Comparison of ENCODE assay signal across 8 cellular contexts in genomic region chr11:18632841-18633240, GRCh38. TPM values are rescaled to one million over a fixed set of nuclear protein-coding genes. Genes with fewer than 3 reads are reported as not detected.
DNase-seq lines count a peak whose midpoint lies in the region; ATAC-seq and TF ChIP-seq lines count a peak whose summit lies in the region.

No MANE protein-coding gene starts in this region.

- H3K4me1 ChIP-seq in ES-I3 (ENCODE audit: insufficient read depth, low read length) (no peaks in the 10 kb centered on the region), PC-3 (ENCODE audit: insufficient read depth, low read length) (peaks cover 10% of the 10 kb centered on the region), endodermal cell (ENCODE audit: control insufficient read depth, insufficient read depth, low read length) (no peaks in the 10 kb centered on the region)

- WGBS in endodermal cell (ENCODE audit: insufficient coverage in 1 of 2, insufficient read length in 1 of 2), 2 experiments, result 7 to 11% methylated on average over 1 of the region's 2 CpGs

- H3K36me3 Mint-ChIP-seq in endodermal cell (ENCODE audit: low read depth) (no peaks in the 10 kb centered on the region), progenitor cell of endocrine pancreas (ENCODE audit: insufficient read depth) (no peaks in the 10 kb centered on the region)

- H3K9me2 ChIP-seq in PC-3 (replicated peaks; ENCODE audit: low read length), result no peaks in the 10 kb centered on the region

- H3K4me3 ChIP-seq in PC-3 (ENCODE audit: low read length), result peak overlapping the region; percentile 86
- H3K4me3 ChIP-seq in endodermal cell (ENCODE audit: low read length), result peak overlapping the region; percentile 96

- TF ChIP-seq CTCF in PC-3 (conservative IDR thresholded peaks at IDR 0.05; ENCODE audit: low read depth, low read length) (no peak), endodermal cell (conservative IDR thresholded peaks at IDR 0.05) (no peak), progenitor cell of endocrine pancreas (IDR thresholded peaks at IDR 0.05; ENCODE audit: unreplicated experiment) (no peak), GM13977 (IDR thresholded peaks at IDR 0.05; ENCODE audit: extremely low read depth, insufficient read depth, missing control alignments) (no peak)

- H3F3A ChIP-seq in PC-3 (ENCODE audit: low read length, unreplicated experiment), result no peaks in the 10 kb centered on the region

- H3K4me2 ChIP-seq in PC-3 (ENCODE audit: low read length), result peak overlapping the region; percentile 97

- H3K27ac Mint-ChIP-seq in endodermal cell (no peak overlapping the region), progenitor cell of endocrine pancreas (no peak overlapping the region)

- H3K27me3 Mint-ChIP-seq in endodermal cell (ENCODE audit: insufficient read depth) (peaks cover 8% of the 10 kb centered on the region), progenitor cell of endocrine pancreas (peaks cover 13% of the 10 kb centered on the region)

- H3K4me1 Mint-ChIP-seq in endodermal cell (peaks cover 4% of the 10 kb centered on the region), progenitor cell of endocrine pancreas (ENCODE audit: low read depth) (peaks cover 16% of the 10 kb centered on the region)

- H3K9ac ChIP-seq in ES-I3 (ENCODE audit: low read depth, low read length) (peak overlapping the region; percentile 89; the same call in 1 of the 2 replicates), PC-3 (ENCODE audit: low read length) (peak overlapping the region; percentile 88; the same call in 1 of the 2 replicates), endodermal cell (ENCODE audit: extremely low read depth, low read length, poor library complexity, severe bottlenecking) (peak overlapping the region; percentile 83)

- peak overlapping the region; percentile 97 for H3K4me3 Mint-ChIP-seq in endodermal cell
- peak overlapping the region; percentile 98 for H3K4me3 Mint-ChIP-seq in progenitor cell of endocrine pancreas (ENCODE audit: low read depth)

- H3K27me3 ChIP-seq in PC-3 (ENCODE audit: low read length) (no peaks in the 10 kb centered on the region), endodermal cell (ENCODE audit: control insufficient read depth, insufficient read depth, low read length, poor library complexity, severe bottlenecking) (peaks cover 12% of the 10 kb centered on the region)

- in situ Hi-C loops in GM13977 (cut with MboI; ENCODE audit: low pct_unique_long_range_greater_than_20kb, low sequenced_read_pairs, unreplicated experiment), result no loop called here

- ATAC-seq in PC-3, result no peak

- BruUV-seq in PC-3 (replicated peaks; lab: Mats Ljungman, UMichigan), result no TSS peak

- H3K9me3 ChIP-seq in ES-I3 (ENCODE audit: control insufficient read depth, insufficient read depth, low read length), result no peaks in the 10 kb centered on the region
- no peaks in the 10 kb centered on the region for H3K9me3 ChIP-seq in PC-3 (ENCODE audit: low read length)
- H3K9me3 ChIP-seq in endodermal cell (ENCODE audit: control insufficient read depth, low read length), result no peaks in the 10 kb centered on the region

- POLR2A ChIA-PET in PC-3 (lab: Charles Lee; ENCODE audit: unreplicated experiment), result no interaction called here

- H3K27ac ChIP-seq in PC-3 (ENCODE audit: low read length) (no peak overlapping the region), endodermal cell (ENCODE audit: low read depth, low read length) (no peak overlapping the region)

- no peaks in the 10 kb centered on the region for H3K36me3 ChIP-seq in ES-I3 (ENCODE audit: insufficient read depth, low read length)
- no peaks in the 10 kb centered on the region for H3K36me3 ChIP-seq in PC-3 (ENCODE audit: low read depth, low read length)
- H3K36me3 ChIP-seq in endodermal cell (ENCODE audit: control insufficient read depth, insufficient read depth, low read length), result peaks cover 11% of the 10 kb centered on the region

- H4K20me1 ChIP-seq in PC-3 (ENCODE audit: low read length), result peaks cover 19% of the 10 kb centered on the region

- intact Hi-C loops in PC-3 (cut with micrococcal nuclease), result loop anchor here (5.0 kb wide), 1 partner anchor 106 kb away; the partner anchor contains the start of gene TSG101

- peaks cover 66% of the 10 kb centered on the region for H3K79me2 ChIP-seq in PC-3 (ENCODE audit: low read length)

- CTCF ChIA-PET in PC-3 (lab: Charles Lee), result interaction anchor here (0.7 kb wide), 1 partner anchor 89 kb away, joined by 4 read pairs; no protein-coding TSS in a partner anchor

- DNase-seq in PC-3 (peak; percentile 28), endodermal cell (no peak), progenitor cell of endocrine pancreas (ENCODE audit: low spot score, unreplicated experiment) (no peak), GM13977 (ENCODE audit: low spot score) (no peak), NCI-H82 treated with DMSO at 0.1 percent for 48 hours (lab: John Stamatoyannopoulos, UW; ENCODE audit: unreplicated experiment) (no peak), NCI-H2171 treated with DMSO at 0.1 percent for 48 hours (lab: John Stamatoyannopoulos, UW) (no peak), NCI-H2196 (lab: John Stamatoyannopoulos, UW; ENCODE audit: unreplicated experiment) (no peak)

- no peaks in the 10 kb centered on the region for H3K9me3 Mint-ChIP-seq in endodermal cell
- H3K9me3 Mint-ChIP-seq in progenitor cell of endocrine pancreas (ENCODE audit: low read depth), result no peaks in the 10 kb centered on the region

- no peak overlapping the region for H2AFZ ChIP-seq in PC-3 (ENCODE audit: low read length)

RNA-seq across cellular contexts. Expression of gene SPTY2D1, which starts 1.3 kb away (rescaled TPM):
- total RNA-seq in PC-3 (2014; rRNA removed) (15.6 and 16.6 TPM in 2 replicates), endodermal cell (10 to 100 TPM; 19.3 to 22.9 TPM), progenitor cell of endocrine pancreas (19.2 and 21.6 TPM in 2 replicates)
- 12.4 TPM for polyA plus RNA-seq in endodermal cell (2013, experiment 1 of 2)
- 15.0 TPM for polyA plus RNA-seq in endodermal cell (2013, experiment 2 of 2)

RNA-seq across cellular contexts. Expression of gene MISFA, which starts 33.3 kb away (rescaled TPM):
- total RNA-seq in PC-3 (2014; rRNA removed) (0.36 TPM in 1 of 2 replicates, not detected in the other), endodermal cell (1 to 10 TPM; 5.3 to 6.0 TPM), progenitor cell of endocrine pancreas (7.1 and 8.4 TPM in 2 replicates)
- 2.9 TPM for polyA plus RNA-seq in endodermal cell (2013, experiment 1 of 2)
- polyA plus RNA-seq in endodermal cell (2013, experiment 2 of 2), result 2.6 TPM

RNA-seq across cellular contexts. Expression of gene UEVLD, which starts 44.3 kb away (rescaled TPM):
- total RNA-seq in PC-3 (2014; rRNA removed) (15.6 and 22.2 TPM in 2 replicates), endodermal cell (10 to 100 TPM; 14.4 to 15.0 TPM), progenitor cell of endocrine pancreas (13.9 and 14.5 TPM in 2 replicates)
- polyA plus RNA-seq in endodermal cell (2013, experiment 1 of 2), result 10.0 TPM
- 9.7 TPM for polyA plus RNA-seq in endodermal cell (2013, experiment 2 of 2)
